ENCODE assay signal across 9 cellular contexts in the genomic region with DNA sequence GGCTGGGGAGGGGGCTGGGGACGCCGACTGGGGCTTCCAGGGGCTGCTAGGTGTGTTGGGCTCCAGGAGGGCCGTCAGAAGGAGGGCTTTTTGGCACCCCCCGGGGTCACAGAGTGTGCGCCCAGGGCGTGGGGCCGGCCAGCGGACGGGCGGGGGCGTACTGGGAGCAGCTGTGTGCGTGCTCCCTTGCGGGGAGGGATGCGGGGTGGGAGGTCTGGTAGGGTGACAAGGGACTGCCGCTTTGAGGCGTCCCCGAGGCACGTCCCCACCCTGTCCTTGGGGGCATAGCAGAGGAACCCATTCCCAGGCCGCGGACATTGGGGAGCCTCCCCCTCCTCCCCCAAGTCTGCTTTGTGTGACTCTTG. TPM values are rescaled to one million over a fixed set of nuclear protein-coding genes. Genes with fewer than 3 reads are reported as not detected.
DNase-seq lines count a peak whose midpoint lies in the region; ATAC-seq and TF ChIP-seq lines count a peak whose summit lies in the region.
"Had no signal": no experiment of that assay in that cellular context is flagged by ENCODE, and none has a peak within 500 bp of the region (broad histone marks: within the 10 kb centered on the region; RNA-seq: fewer than 3 reads in every experiment).

No MANE protein-coding gene starts in this region.

- H3K36me3 ChIP-seq in lower lobe of right lung (no peaks in the 10 kb centered on the region), suprapubic skin (no peaks in the 10 kb centered on the region)

- TF ChIP-seq CTCF in lower lobe of right lung (IDR thresholded peaks at IDR 0.05) (no peak), suprapubic skin (IDR thresholded peaks at IDR 0.05) (no peak)

- H3K9me3 ChIP-seq in lower lobe of right lung (no peaks in the 10 kb centered on the region), suprapubic skin (no peaks in the 10 kb centered on the region)

- no peak for ATAC-seq in activated CD8-positive, alpha-beta T cell treated with anti-CD3 and anti-CD28 coated beads, Interleukin-2, amount 10 ng/mL, durations not matched to agents 7 days and 5 days
- ATAC-seq in lower lobe of right lung: no peak
- ATAC-seq in HG02610 (IDR thresholded peaks at IDR 0.05; ENCODE audit: unreplicated experiment): no peak

- no peak overlapping the region for H3K27ac Mint-ChIP-seq in activated CD4-positive, alpha-beta memory T cell treated with anti-CD3 and anti-CD28 coated beads, Interleukin-2, amount 10 ng/mL, durations not matched to agents 7 days and 5 days
- no peak overlapping the region for H3K27ac Mint-ChIP-seq in activated CD4-positive, alpha-beta memory T cell treated with anti-CD3 and anti-CD28 coated beads for 36 hours
- H3K27ac Mint-ChIP-seq in activated CD8-positive, alpha-beta T cell treated with anti-CD3 and anti-CD28 coated beads, Interleukin-2, amount 10 ng/mL, durations not matched to agents 7 days and 5 days: no peak overlapping the region

- no peak for TF ChIP-seq EP300 in suprapubic skin (IDR thresholded peaks at IDR 0.05)

- H3K27me3 ChIP-seq in lower lobe of right lung (ENCODE audit: low read depth) (peaks cover 42% of the 10 kb centered on the region), suprapubic skin (no peaks in the 10 kb centered on the region)

- H3K27ac ChIP-seq in lower lobe of right lung: no peak overlapping the region
- no peak overlapping the region for H3K27ac ChIP-seq in suprapubic skin

- DNase-seq in activated CD4-positive, alpha-beta memory T cell treated with anti-CD3 and anti-CD28 coated beads, Interleukin-2, amount 10 ng/mL, durations not matched to agents 7 days and 5 days: no peak
- no peak for DNase-seq in activated CD4-positive, alpha-beta memory T cell treated with anti-CD3 and anti-CD28 coated beads for 36 hours
- no peak for DNase-seq in activated CD8-positive, alpha-beta T cell treated with anti-CD3 and anti-CD28 coated beads, Interleukin-2, amount 10 ng/mL, durations not matched to agents 7 days and 5 days
- DNase-seq in lower lobe of right lung (no peak), suprapubic skin (ENCODE audit: low spot score in 2 of 2) (no peak), SIG-M5 treated with dmso at 0.1 percent for 504 hours (lab: John Stamatoyannopoulos, UW; ENCODE audit: unreplicated experiment) (no peak), NCI-H774 (lab: John Stamatoyannopoulos, UW) (no peak)
- DNase-seq: COR-L47 had no signal

- peaks cover 12% of the 10 kb centered on the region for H3K4me1 Mint-ChIP-seq in activated CD4-positive, alpha-beta memory T cell treated with anti-CD3 and anti-CD28 coated beads, Interleukin-2, amount 10 ng/mL, durations not matched to agents 7 days and 5 days
- H3K4me1 Mint-ChIP-seq in activated CD4-positive, alpha-beta memory T cell treated with anti-CD3 and anti-CD28 coated beads for 36 hours (ENCODE audit: low read depth): peaks cover 4% of the 10 kb centered on the region
- peaks cover 2% of the 10 kb centered on the region for H3K4me1 Mint-ChIP-seq in activated CD8-positive, alpha-beta T cell treated with anti-CD3 and anti-CD28 coated beads, Interleukin-2, amount 10 ng/mL, durations not matched to agents 7 days and 5 days (ENCODE audit: low read depth)

- TF ChIP-seq POLR2A in suprapubic skin (IDR thresholded peaks at IDR 0.05): no peak

- 8% methylated on average over 6 of the region's 20 CpGs for WGBS in suprapubic skin

- POLR2A ChIA-PET in activated CD4-positive, alpha-beta memory T cell treated with anti-CD3 and anti-CD28 coated beads, Interleukin-2, amount 10 ng/mL, durations not matched to agents 7 days and 5 days (lab: Charles Lee): no interaction called here
- POLR2A ChIA-PET in activated CD4-positive, alpha-beta memory T cell treated with anti-CD3 and anti-CD28 coated beads for 36 hours (lab: Charles Lee): interaction anchor here (1.0 kb wide), 1 partner anchor 128 kb away, joined by 3 read pairs; no protein-coding TSS in a partner anchor
- POLR2A ChIA-PET in activated CD8-positive, alpha-beta T cell treated with anti-CD3 and anti-CD28 coated beads, Interleukin-2, amount 10 ng/mL, durations not matched to agents 7 days and 5 days (lab: Charles Lee): interaction anchor here (0.8 kb wide), 1 partner anchor 17 kb away, joined by 3 read pairs; no protein-coding TSS in a partner anchor

- H3K4me1 ChIP-seq in lower lobe of right lung: peaks cover 45% of the 10 kb centered on the region
- peaks cover 78% of the 10 kb centered on the region for H3K4me1 ChIP-seq in suprapubic skin

- no peaks in the 10 kb centered on the region for H3K36me3 Mint-ChIP-seq in activated CD4-positive, alpha-beta memory T cell treated with anti-CD3 and anti-CD28 coated beads, Interleukin-2, amount 10 ng/mL, durations not matched to agents 7 days and 5 days (ENCODE audit: low read depth)
- no peaks in the 10 kb centered on the region for H3K36me3 Mint-ChIP-seq in activated CD4-positive, alpha-beta memory T cell treated with anti-CD3 and anti-CD28 coated beads for 36 hours
- H3K36me3 Mint-ChIP-seq in activated CD8-positive, alpha-beta T cell treated with anti-CD3 and anti-CD28 coated beads, Interleukin-2, amount 10 ng/mL, durations not matched to agents 7 days and 5 days (ENCODE audit: low read depth): no peaks in the 10 kb centered on the region

- peak overlapping the region; percentile 43 for H3K4me3 Mint-ChIP-seq in activated CD4-positive, alpha-beta memory T cell treated with anti-CD3 and anti-CD28 coated beads, Interleukin-2, amount 10 ng/mL, durations not matched to agents 7 days and 5 days
- H3K4me3 Mint-ChIP-seq in activated CD4-positive, alpha-beta memory T cell treated with anti-CD3 and anti-CD28 coated beads for 36 hours: no peak overlapping the region
- peak overlapping the region; percentile 9 for H3K4me3 Mint-ChIP-seq in activated CD8-positive, alpha-beta T cell treated with anti-CD3 and anti-CD28 coated beads, Interleukin-2, amount 10 ng/mL, durations not matched to agents 7 days and 5 days

- intact Hi-C loops in activated CD4-positive, alpha-beta memory T cell treated with anti-CD3 and anti-CD28 coated beads for 36 hours (cut with micrococcal nuclease): loop anchor here (10.0 kb wide), 1 partner anchor 378 kb away; no protein-coding TSS in a partner anchor
- intact Hi-C loops in lower lobe of right lung (cut with DNase I): no loop called here

- CTCF ChIA-PET in activated CD4-positive, alpha-beta memory T cell treated with anti-CD3 and anti-CD28 coated beads, Interleukin-2, amount 10 ng/mL, durations not matched to agents 7 days and 5 days (lab: Charles Lee): no interaction called here
- CTCF ChIA-PET in activated CD4-positive, alpha-beta memory T cell treated with anti-CD3 and anti-CD28 coated beads for 36 hours (lab: Charles Lee): interaction anchor here (1.5 kb wide), 2 partner anchors 20 to 21 kb away, joined by 4 to 6 read pairs; no protein-coding TSS in a partner anchor
- CTCF ChIA-PET in activated CD8-positive, alpha-beta T cell treated with anti-CD3 and anti-CD28 coated beads, Interleukin-2, amount 10 ng/mL, durations not matched to agents 7 days and 5 days (lab: Charles Lee): interaction anchor here (1.0 kb wide), 1 partner anchor 20 kb away, joined by 3 read pairs; no protein-coding TSS in a partner anchor

- H3K4me3 ChIP-seq in lower lobe of right lung (peak overlapping the region; percentile 73), suprapubic skin (peak overlapping the region; percentile 65)

- peaks cover 54% of the 10 kb centered on the region for H3K27me3 Mint-ChIP-seq in activated CD4-positive, alpha-beta memory T cell treated with anti-CD3 and anti-CD28 coated beads, Interleukin-2, amount 10 ng/mL, durations not matched to agents 7 days and 5 days
- peaks cover 26% of the 10 kb centered on the region for H3K27me3 Mint-ChIP-seq in activated CD4-positive, alpha-beta memory T cell treated with anti-CD3 and anti-CD28 coated beads for 36 hours
- peaks cover 53% of the 10 kb centered on the region for H3K27me3 Mint-ChIP-seq in activated CD8-positive, alpha-beta T cell treated with anti-CD3 and anti-CD28 coated beads, Interleukin-2, amount 10 ng/mL, durations not matched to agents 7 days and 5 days (ENCODE audit: low read depth)

- no peaks in the 10 kb centered on the region for H3K9me3 Mint-ChIP-seq in activated CD4-positive, alpha-beta memory T cell treated with anti-CD3 and anti-CD28 coated beads, Interleukin-2, amount 10 ng/mL, durations not matched to agents 7 days and 5 days
- H3K9me3 Mint-ChIP-seq in activated CD4-positive, alpha-beta memory T cell treated with anti-CD3 and anti-CD28 coated beads for 36 hours: no peaks in the 10 kb centered on the region
- H3K9me3 Mint-ChIP-seq in activated CD8-positive, alpha-beta T cell treated with anti-CD3 and anti-CD28 coated beads, Interleukin-2, amount 10 ng/mL, durations not matched to agents 7 days and 5 days (ENCODE audit: insufficient read depth): no peaks in the 10 kb centered on the region

RNA-seq across cellular contexts. Expression of a gene that starts 1.1 kb away (rescaled TPM):
- total RNA-seq in activated CD4-positive, alpha-beta memory T cell treated with anti-CD3 and anti-CD28 coated beads, Interleukin-2, amount 10 ng/mL, durations not matched to agents 7 days and 5 days: under 1 TPM in 1 of 2 experiments, not detected in 1; 0.20 TPM
- total RNA-seq in activated CD4-positive, alpha-beta memory T cell treated with anti-CD3 and anti-CD28 coated beads for 36 hours: under 1 TPM; 0.19 TPM
- total RNA-seq in activated CD8-positive, alpha-beta T cell treated with anti-CD3 and anti-CD28 coated beads, Interleukin-2, amount 10 ng/mL, durations not matched to agents 7 days and 5 days: under 1 TPM; 0.24 to 0.31 TPM
- total RNA-seq in lower lobe of right lung (0.92 TPM), suprapubic skin (1 to 10 TPM; 1.4 to 2.8 (median 1.6) TPM)
